1 cellular context compared by ENCODE assay signal in the genomic region with DNA sequence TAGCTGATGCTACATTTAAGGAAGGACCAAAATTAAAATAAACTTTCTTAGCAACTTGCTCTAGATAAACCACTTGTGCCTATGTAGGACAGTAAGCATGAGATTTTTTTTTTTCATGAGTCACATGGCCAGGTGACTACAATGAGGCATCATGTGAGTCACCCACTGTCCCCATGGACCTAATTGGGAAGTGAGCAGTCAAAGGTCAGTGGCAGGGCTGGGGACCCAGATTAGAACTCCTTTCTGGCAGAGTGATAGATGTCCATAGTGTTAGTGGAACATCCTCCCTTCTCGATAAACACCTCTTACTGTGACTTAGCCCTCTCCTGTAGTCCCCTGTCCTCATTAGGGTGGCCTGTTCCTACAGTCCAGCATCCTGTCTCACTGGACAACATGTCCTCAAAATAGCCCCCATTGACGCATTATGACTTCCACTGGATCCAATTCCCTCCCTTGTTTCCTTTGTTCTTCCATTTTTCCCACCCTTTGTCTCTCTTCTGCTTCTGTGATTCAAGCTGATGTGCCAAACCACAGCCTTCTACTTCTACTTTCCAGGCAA.
A peak's percentile ranks its signal among the peaks of the same experiment; 100 is the strongest.
TF ChIP-seq lines count a peak whose summit lies in the region.

No MANE protein-coding gene starts in this region.

TF ChIP-seq in endothelial cell of umbilical vein, 7 proteins besides CTCF, POLR2A, EP300 and RAD21:
- peak; percentile 57 for TF ChIP-seq POLR2AphosphoS5 (IDR thresholded peaks at IDR 0.05; ENCODE audit: insufficient read depth, low read depth, low read length)
- TF ChIP-seq EZH2 (IDR thresholded peaks at IDR 0.05; ENCODE audit: borderline replicate concordance, low read depth, low read length, severe bottlenecking), result no peak
- TF ChIP-seq JUN (IDR thresholded peaks at IDR 0.05; ENCODE audit: borderline replicate concordance, insufficient read depth, insufficient read length, low read depth), result peak; percentile 77
- TF ChIP-seq, protein P1, sequence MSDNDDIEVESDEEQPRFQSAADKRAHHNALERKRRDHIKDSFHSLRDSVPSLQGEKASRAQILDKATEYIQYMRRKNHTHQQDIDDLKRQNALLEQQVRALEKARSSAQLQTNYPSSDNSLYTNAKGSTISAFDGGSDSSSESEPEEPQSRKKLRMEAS (IDR thresholded peaks at IDR 0.05; ENCODE audit: insufficient read depth, insufficient read length), result peak; percentile 28
- no peak for TF ChIP-seq GATA2 (IDR thresholded peaks at IDR 0.05; ENCODE audit: insufficient read depth, insufficient read length, low read depth, low read length)
- TF ChIP-seq FOS (IDR thresholded peaks at IDR 0.05; ENCODE audit: borderline replicate concordance, insufficient read depth, low read length), result peak; percentile 84
- no peak for TF ChIP-seq MYC (IDR thresholded peaks at IDR 0.05; ENCODE audit: low read depth, low read length)
